ENCODE assay signal across 14 cellular contexts in the genomic region with DNA sequence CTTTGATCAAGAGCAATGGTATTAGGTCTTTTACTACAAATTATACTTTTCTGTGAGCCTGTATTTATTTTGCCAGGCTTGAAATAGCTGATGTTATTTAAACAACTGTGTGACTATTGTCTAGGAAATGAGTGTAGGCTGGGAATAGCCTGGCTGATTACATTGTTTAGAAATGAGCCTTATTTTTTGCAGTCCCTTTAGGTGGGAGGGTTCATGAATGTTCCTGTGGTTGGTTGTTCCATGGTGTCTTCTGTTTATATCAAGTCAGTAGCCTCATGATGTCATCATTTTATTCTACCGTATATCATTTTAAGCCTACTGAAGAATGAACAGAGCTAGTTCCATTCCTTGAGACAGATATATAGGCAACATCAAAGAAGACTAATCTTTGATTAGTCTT. TPM values are rescaled to one million over a fixed set of nuclear protein-coding genes. Genes with fewer than 3 reads are reported as not detected.
DNase-seq lines count a peak whose midpoint lies in the region; TF ChIP-seq lines count a peak whose summit lies in the region.
"Had no signal": no experiment of that assay in that cellular context is flagged by ENCODE, and none has a peak within 500 bp of the region (broad histone marks: within the 10 kb centered on the region; RNA-seq: fewer than 3 reads in every experiment).

No MANE protein-coding gene starts in this region.

- TF ChIP-seq CTCF in brain microvascular endothelial cell (IDR thresholded peaks at IDR 0.05; ENCODE audit: low read depth, low read length, missing control alignments) (no peak), glutamatergic neuron (IDR thresholded peaks at IDR 0.05; ENCODE audit: partially characterized antibody, unreplicated experiment) (no peak), tibial artery (IDR thresholded peaks at IDR 0.05) (no peak)

- no peak overlapping the region for H3K27ac Mint-ChIP-seq in glutamatergic neuron (ENCODE audit: unreplicated experiment)
- H3K27ac Mint-ChIP-seq: activated naive CD4-positive, alpha-beta T cell treated with anti-CD3 and anti-CD28 coated beads, Interleukin-2, amount 50 U/mL, for 24 hours had no signal

- H3K36me3 Mint-ChIP-seq in glutamatergic neuron (ENCODE audit: unreplicated experiment) = peaks cover 10% of the 10 kb centered on the region
- H3K36me3 Mint-ChIP-seq: activated naive CD4-positive, alpha-beta T cell treated with anti-CD3 and anti-CD28 coated beads, Interleukin-2, amount 50 U/mL, for 24 hours; WTC11 had no signal

- DNase-seq in NCI-H748 (lab: John Stamatoyannopoulos, UW; ENCODE audit: unreplicated experiment) (peak; percentile 27), NCI-H748 treated with DMSO at 0.1 percent for 48 hours (lab: John Stamatoyannopoulos, UW) (no peak), brain microvascular endothelial cell (peak; percentile 77), glutamatergic neuron (no peak), tibial artery (no peak), NCI-H524 treated with DMSO at 0.1 percent for 48 hours (lab: John Stamatoyannopoulos, UW) (no peak), GOT3 (lab: John Stamatoyannopoulos, UW) (no peak), activated gamma-delta T cell (lab: John Stamatoyannopoulos, UW) (no peak)
- DNase-seq: cortex of kidney, left lung, testis had no signal

- H3K27ac ChIP-seq in brain microvascular endothelial cell (peak overlapping the region; percentile 54), tibial artery (peak overlapping the region; percentile 50 to 87)
- H3K27ac ChIP-seq: 22Rv1, left lung had no signal

- peak overlapping the region; percentile 25 for H3K4me3 Mint-ChIP-seq in glutamatergic neuron (ENCODE audit: unreplicated experiment)
- H3K4me3 Mint-ChIP-seq: activated naive CD4-positive, alpha-beta T cell treated with anti-CD3 and anti-CD28 coated beads, Interleukin-2, amount 50 U/mL, for 24 hours; WTC11 had no signal

- H3K9me3 ChIP-seq in tibial artery = no peaks in the 10 kb centered on the region
- H3K9me3 ChIP-seq: left lung, testis had no signal

- intact Hi-C loops in tibial artery (cut with DNase I; ENCODE audit: low total_unique reads) = no loop called here

- H3K4me1 ChIP-seq in tibial artery = peaks cover 0 to 95% (median 33%) of the 10 kb centered on the region in 4 donors
- H3K4me1 ChIP-seq: left lung had no signal

- peaks cover 80% of the 10 kb centered on the region for H3K4me1 Mint-ChIP-seq in glutamatergic neuron (ENCODE audit: low read depth, unreplicated experiment)
- H3K4me1 Mint-ChIP-seq: activated naive CD4-positive, alpha-beta T cell treated with anti-CD3 and anti-CD28 coated beads, Interleukin-2, amount 50 U/mL, for 24 hours had no signal

- H3K4me3 ChIP-seq in brain microvascular endothelial cell (ENCODE audit: low read depth, low read length) (no peak overlapping the region), tibial artery (no peak overlapping the region)
- H3K4me3 ChIP-seq: left lung, testis had no signal

- H3K36me3 ChIP-seq in brain microvascular endothelial cell (replicated peaks) (peaks cover 2% of the 10 kb centered on the region), tibial artery (no peaks in the 10 kb centered on the region)
- H3K36me3 ChIP-seq: left lung had no signal

- peaks cover 31% of the 10 kb centered on the region for H3K9me3 Mint-ChIP-seq in glutamatergic neuron (ENCODE audit: unreplicated experiment)
- H3K9me3 Mint-ChIP-seq: activated naive CD4-positive, alpha-beta T cell treated with anti-CD3 and anti-CD28 coated beads, Interleukin-2, amount 50 U/mL, for 24 hours; WTC11 had no signal

- H3K27me3 Mint-ChIP-seq in glutamatergic neuron (ENCODE audit: unreplicated experiment) = peaks cover 31% of the 10 kb centered on the region

- in situ Hi-C loops in brain microvascular endothelial cell (cut with HindIII; ENCODE audit: low pct_ligation_motif_present, low sequenced_read_pairs) = no loop called here

- H3K27me3 ChIP-seq in brain microvascular endothelial cell (replicated peaks) (no peaks in the 10 kb centered on the region), tibial artery (no peaks in the 10 kb centered on the region)
- H3K27me3 ChIP-seq: left lung, testis had no signal

RNA-seq across cellular contexts. Expression of a gene that starts 53.0 kb away (rescaled TPM):
- 2,530 TPM for total RNA-seq in glutamatergic neuron (ENCODE audit: unreplicated experiment)

Comparison
In these comparisons a context has a peak if more than half of its experiments do, and no peak if none do; other contexts are left out.
1. DNase-seq: peak in NCI-H748 (single experiment) and brain microvascular endothelial cell (single experiment); none in NCI-H748 treated with DMSO at 0.1 percent for 48 hours (single experiment), glutamatergic neuron (single experiment), tibial artery (0 of 2), NCI-H524 treated with DMSO at 0.1 percent for 48 hours (single experiment), GOT3 (single experiment) and activated gamma-delta T cell (single experiment).